In the genomic region with DNA sequence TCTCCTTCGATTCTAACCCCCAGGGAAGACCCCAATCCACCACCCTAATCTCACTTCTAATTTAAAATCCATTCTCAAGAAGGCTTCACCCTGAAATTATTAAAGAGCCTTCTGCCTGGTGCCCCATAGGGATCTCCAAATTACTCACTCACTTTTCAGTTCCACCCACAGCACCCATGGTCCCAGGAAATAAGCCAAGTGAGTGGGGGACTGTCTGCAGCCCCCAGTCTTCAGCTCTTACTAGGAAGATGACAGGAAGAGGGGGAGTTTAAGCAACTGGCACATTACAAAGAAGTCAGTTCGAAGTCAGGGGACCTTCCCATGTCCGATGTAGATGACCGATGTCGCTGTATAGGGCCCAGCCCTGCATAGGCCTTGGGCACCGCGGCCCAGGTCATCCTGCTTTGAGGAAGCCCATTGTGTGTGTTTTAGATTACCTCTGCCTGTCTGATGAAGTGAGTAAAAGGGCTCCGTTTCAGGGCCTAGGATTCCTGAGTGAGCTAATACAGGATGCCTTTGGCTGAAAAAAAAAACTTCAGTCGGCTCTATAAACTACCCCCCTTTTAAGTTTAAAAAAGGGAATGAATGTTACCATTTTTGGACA, we compare ENCODE assay signal across 1 cellular context.
TF ChIP-seq lines count a peak whose summit lies in the region.

No MANE protein-coding gene starts in this region.

TF ChIP-seq in H1, 55 proteins besides CTCF, POLR2A, EP300 and RAD21:
- TF ChIP-seq TBP (IDR thresholded peaks at IDR 0.05; ENCODE audit: low read depth, low read length), result 0 out of 2 replicates have a peak, but pooled peaks have one; percentile 7
- no peak for TF ChIP-seq NANOG (IDR thresholded peaks at IDR 0.05; ENCODE audit: insufficient read depth, low read depth, low read length, poor library complexity, severe bottlenecking)
